Comparison of ENCODE assay signal across 8 cellular contexts in the genomic region with DNA sequence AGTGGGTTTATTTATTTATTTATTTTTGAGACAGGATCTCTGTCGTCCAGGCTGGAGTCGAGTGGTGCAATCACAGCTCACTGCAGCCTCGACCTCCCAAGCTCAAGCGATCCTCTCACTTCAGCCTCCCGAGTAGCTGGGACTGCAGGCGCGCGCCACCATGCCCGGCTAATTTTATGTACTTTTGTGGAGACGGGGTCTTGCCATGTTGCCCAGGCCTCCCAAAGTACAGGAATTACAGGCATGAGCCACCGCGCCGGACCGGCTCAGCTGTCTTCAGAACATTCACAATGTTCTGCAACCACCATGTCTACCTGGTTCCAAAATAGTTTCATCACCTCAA. TPM values are rescaled to one million over a fixed set of nuclear protein-coding genes. Genes with fewer than 3 reads are reported as not detected.
DNase-seq lines count a peak whose midpoint lies in the region; TF ChIP-seq lines count a peak whose summit lies in the region.

No MANE protein-coding gene starts in this region.

- H3K4me3 ChIP-seq in astrocyte of the cerebellum (ENCODE audit: low read depth, low read length) (peak overlapping the region; percentile 99), mesodermal cell (ENCODE audit: extremely low read depth, insufficient read depth, low read length, poor library complexity, severe bottlenecking) (peak overlapping the region; percentile 99)

- no peaks in the 10 kb centered on the region for H3K27me3 Mint-ChIP-seq in activated naive CD8-positive, alpha-beta T cell
- no peaks in the 10 kb centered on the region for H3K27me3 Mint-ChIP-seq in activated naive CD8-positive, alpha-beta T cell treated with anti-CD3 and anti-CD28 coated beads for 36 hours
- no peaks in the 10 kb centered on the region for H3K27me3 Mint-ChIP-seq in type B pancreatic cell
- peaks cover 0 to 2% (median 0%) of the 10 kb centered on the region in 3 donors for H3K27me3 Mint-ChIP-seq in CD14-positive monocyte (ENCODE audit: low read depth in 3 of 3)

- H3K27ac Mint-ChIP-seq in activated naive CD8-positive, alpha-beta T cell, result peak overlapping the region; percentile 29
- H3K27ac Mint-ChIP-seq in activated naive CD8-positive, alpha-beta T cell treated with anti-CD3 and anti-CD28 coated beads for 36 hours, result no peak overlapping the region
- H3K27ac Mint-ChIP-seq in type B pancreatic cell (no peak overlapping the region), CD14-positive monocyte (peak overlapping the region in 3 of 7 donors; percentile 98 to 99 (median 99))

- peak overlapping the region; percentile 97 for H3K4me3 Mint-ChIP-seq in activated naive CD8-positive, alpha-beta T cell
- H3K4me3 Mint-ChIP-seq in activated naive CD8-positive, alpha-beta T cell treated with anti-CD3 and anti-CD28 coated beads for 36 hours, result no peak overlapping the region
- H3K4me3 Mint-ChIP-seq in type B pancreatic cell (peak overlapping the region; percentile 99), CD14-positive monocyte (peak overlapping the region in 1 of 2 donors; percentile 35)

- intact Hi-C loops in CD14-positive monocyte (cut with micrococcal nuclease), result no loop called here

- 79 to 81% methylated on average over 14 of the region's 14 CpGs for WGBS in mesodermal cell (ENCODE audit: insufficient coverage in 2 of 2), 2 experiments

- no peaks in the 10 kb centered on the region for H3K36me3 Mint-ChIP-seq in activated naive CD8-positive, alpha-beta T cell
- peaks cover 14% of the 10 kb centered on the region for H3K36me3 Mint-ChIP-seq in activated naive CD8-positive, alpha-beta T cell treated with anti-CD3 and anti-CD28 coated beads for 36 hours
- H3K36me3 Mint-ChIP-seq in type B pancreatic cell (peaks cover 10% of the 10 kb centered on the region), CD14-positive monocyte (peaks cover 16 to 22% of the 10 kb centered on the region in 2 donors)

- H3K9me3 Mint-ChIP-seq in activated naive CD8-positive, alpha-beta T cell (ENCODE audit: low read depth), result no peaks in the 10 kb centered on the region
- no peaks in the 10 kb centered on the region for H3K9me3 Mint-ChIP-seq in activated naive CD8-positive, alpha-beta T cell treated with anti-CD3 and anti-CD28 coated beads for 36 hours
- no peaks in the 10 kb centered on the region for H3K9me3 Mint-ChIP-seq in type B pancreatic cell
- H3K9me3 Mint-ChIP-seq in CD14-positive monocyte, result no peaks in the 10 kb centered on the region

- TF ChIP-seq CTCF in astrocyte of the cerebellum (IDR thresholded peaks at IDR 0.05; ENCODE audit: low read depth, low read length, missing control alignments) (no peak), type B pancreatic cell (conservative IDR thresholded peaks at IDR 0.05) (no peak), CD14-positive monocyte (IDR thresholded peaks at IDR 0.05) (no peak)

- H3K27ac ChIP-seq in mesodermal cell (ENCODE audit: low read depth, low read length, severe bottlenecking), result no peak overlapping the region

- H3K36me3 ChIP-seq in mesodermal cell (ENCODE audit: control insufficient read depth, insufficient read depth, low read length), result peaks cover 44% of the 10 kb centered on the region

- H3K4me1 ChIP-seq in mesodermal cell (ENCODE audit: control insufficient read depth, insufficient read depth, low read length, poor library complexity, severe bottlenecking), result peaks cover 21% of the 10 kb centered on the region

- no peak for DNase-seq in activated naive CD8-positive, alpha-beta T cell treated with anti-CD3 and anti-CD28 coated beads for 36 hours
- DNase-seq in astrocyte of the cerebellum (ENCODE audit: low read depth) (no peak), type B pancreatic cell (ENCODE audit: extremely low spot score, unreplicated experiment) (no peak), NCI-H128 (lab: John Stamatoyannopoulos, UW; ENCODE audit: unreplicated experiment) (no peak), CD14-positive monocyte (ENCODE audit: low spot score) (no peak), NCI-H2107 (lab: John Stamatoyannopoulos, UW) (no peak)

- H3K4me1 Mint-ChIP-seq in activated naive CD8-positive, alpha-beta T cell (ENCODE audit: low read depth), result peaks cover 34% of the 10 kb centered on the region
- H3K4me1 Mint-ChIP-seq in activated naive CD8-positive, alpha-beta T cell treated with anti-CD3 and anti-CD28 coated beads for 36 hours, result peaks cover 13% of the 10 kb centered on the region
- H3K4me1 Mint-ChIP-seq in type B pancreatic cell (ENCODE audit: unreplicated experiment), result peaks cover 10% of the 10 kb centered on the region
- H3K4me1 Mint-ChIP-seq in CD14-positive monocyte, result peaks cover 13% of the 10 kb centered on the region

- in situ Hi-C loops in astrocyte of the cerebellum (cut with HindIII; ENCODE audit: low sequenced_read_pairs), result no loop called here

- H3K9me3 ChIP-seq in mesodermal cell (ENCODE audit: control insufficient read depth, low read length), result no peaks in the 10 kb centered on the region

RNA-seq across cellular contexts. Expression of a gene that starts 0.4 kb away (rescaled TPM):
- 100 to 1,000 TPM; 109 to 121 TPM for total RNA-seq in activated naive CD8-positive, alpha-beta T cell treated with anti-CD3 and anti-CD28 coated beads for 36 hours
- polyA plus RNA-seq in mesodermal cell (2013, experiment 1 of 2), result 139 TPM
- 142 TPM for polyA plus RNA-seq in mesodermal cell (2013, experiment 2 of 2)
- 60.3 and 90.2 TPM in 2 replicates for total RNA-seq in type B pancreatic cell (ENCODE audit: low replicate concordance)
- 100 to 1,000 TPM; 113 to 118 TPM for polyA plus RNA-seq in CD14-positive monocyte

RNA-seq across cellular contexts. Expression of a gene that starts 2.7 kb away (rescaled TPM):
- 100 to 1,000 TPM; 180 to 197 TPM for total RNA-seq in activated naive CD8-positive, alpha-beta T cell treated with anti-CD3 and anti-CD28 coated beads for 36 hours
- polyA plus RNA-seq in mesodermal cell (2013, experiment 1 of 2), result 288 TPM
- 287 TPM for polyA plus RNA-seq in mesodermal cell (2013, experiment 2 of 2)
- 143 and 144 TPM in 2 replicates for total RNA-seq in type B pancreatic cell (ENCODE audit: low replicate concordance)
- polyA plus RNA-seq in CD14-positive monocyte, result 100 to 1,000 TPM; 296 to 339 TPM

RNA-seq across cellular contexts. Expression of a gene that starts 26.1 kb away (rescaled TPM):
- 10 to 100 TPM; 35.4 to 36.3 TPM for total RNA-seq in activated naive CD8-positive, alpha-beta T cell treated with anti-CD3 and anti-CD28 coated beads for 36 hours
- 22.1 TPM for polyA plus RNA-seq in mesodermal cell (2013, experiment 1 of 2)
- polyA plus RNA-seq in mesodermal cell (2013, experiment 2 of 2), result 19.0 TPM
- 21.5 and 40.2 TPM in 2 replicates for total RNA-seq in type B pancreatic cell (ENCODE audit: low replicate concordance)
- polyA plus RNA-seq in CD14-positive monocyte, result 1 to 10 TPM; 5.0 to 5.1 TPM

RNA-seq across cellular contexts. Expression of a gene that starts 56.7 kb away (rescaled TPM):
- under 1 TPM; 0.22 to 0.29 TPM for total RNA-seq in activated naive CD8-positive, alpha-beta T cell treated with anti-CD3 and anti-CD28 coated beads for 36 hours
- polyA plus RNA-seq in mesodermal cell (2013, experiment 1 of 2), result 0.18 TPM
- polyA plus RNA-seq in mesodermal cell (2013, experiment 2 of 2), result 0.15 TPM
- total RNA-seq in type B pancreatic cell (ENCODE audit: low replicate concordance), result 0.48 and 0.95 TPM in 2 replicates
- polyA plus RNA-seq in CD14-positive monocyte, result 100 to 1,000 TPM; 331 to 347 TPM
